Comparison of ENCODE assay signal across 1 cellular context in genomic region chr12:110613422-110613770, GRCh38.
TF ChIP-seq lines count a peak whose summit lies in the region.

No MANE protein-coding gene starts in this region.

TF ChIP-seq in GM12878, 131 proteins besides CTCF, POLR2A, EP300 and RAD21:
- peak; percentile 39; the same call in 1 of the 2 replicates for TF ChIP-seq MLLT1 (IDR thresholded peaks at IDR 0.05)
